1 cellular context compared by ENCODE assay signal in the genomic region with DNA sequence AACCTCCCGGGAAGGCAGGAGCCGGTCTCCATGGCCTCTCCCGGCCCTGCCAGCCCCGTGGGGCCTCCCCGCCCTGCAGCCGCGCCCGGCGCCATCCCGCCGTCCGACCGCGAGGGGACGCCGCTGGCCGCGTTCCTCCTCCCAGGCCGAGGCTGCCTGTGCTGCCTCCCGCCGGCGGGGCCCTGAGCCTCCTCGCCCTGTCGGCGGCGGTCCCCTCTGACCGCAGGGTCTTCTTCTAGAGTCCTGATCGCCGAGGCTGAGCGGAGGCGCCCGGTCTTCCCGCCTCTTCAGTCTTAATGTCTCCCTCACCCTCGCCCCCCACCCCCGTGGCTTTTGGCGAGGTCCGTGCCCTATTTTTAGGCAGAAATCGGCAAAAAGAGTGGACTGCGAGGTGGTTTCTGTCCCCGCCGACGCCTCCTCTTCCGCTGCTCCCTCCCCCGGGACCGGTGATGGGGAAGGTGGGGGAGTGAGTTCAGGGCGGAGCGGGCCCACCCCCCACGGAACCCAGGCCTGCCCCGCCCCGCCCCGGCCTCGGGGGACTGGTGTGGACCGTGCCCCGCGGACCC.
TF ChIP-seq lines count a peak whose summit lies in the region.

No MANE protein-coding gene starts in this region.

TF ChIP-seq in IMR-90, 13 proteins besides CTCF, POLR2A, EP300 and RAD21:
- no peak for TF ChIP-seq FOS (IDR thresholded peaks at IDR 0.05; ENCODE audit: low read depth, low read length)
- TF ChIP-seq MAFK (IDR thresholded peaks at IDR 0.05; ENCODE audit: low read depth, low read length): no peak
- TF ChIP-seq, protein P1, sequence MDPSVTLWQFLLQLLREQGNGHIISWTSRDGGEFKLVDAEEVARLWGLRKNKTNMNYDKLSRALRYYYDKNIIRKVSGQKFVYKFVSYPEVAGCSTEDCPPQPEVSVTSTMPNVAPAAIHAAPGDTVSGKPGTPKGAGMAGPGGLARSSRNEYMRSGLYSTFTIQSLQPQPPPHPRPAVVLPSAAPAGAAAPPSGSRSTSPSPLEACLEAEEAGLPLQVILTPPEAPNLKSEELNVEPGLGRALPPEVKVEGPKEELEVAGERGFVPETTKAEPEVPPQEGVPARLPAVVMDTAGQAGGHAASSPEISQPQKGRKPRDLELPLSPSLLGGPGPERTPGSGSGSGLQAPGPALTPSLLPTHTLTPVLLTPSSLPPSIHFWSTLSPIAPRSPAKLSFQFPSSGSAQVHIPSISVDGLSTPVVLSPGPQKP (IDR thresholded peaks at IDR 0.05; ENCODE audit: borderline replicate concordance, low read depth, low read length): no peak
- no peak for TF ChIP-seq CEBPB (IDR thresholded peaks at IDR 0.05; ENCODE audit: low read depth, low read length)
- TF ChIP-seq, protein P2, sequence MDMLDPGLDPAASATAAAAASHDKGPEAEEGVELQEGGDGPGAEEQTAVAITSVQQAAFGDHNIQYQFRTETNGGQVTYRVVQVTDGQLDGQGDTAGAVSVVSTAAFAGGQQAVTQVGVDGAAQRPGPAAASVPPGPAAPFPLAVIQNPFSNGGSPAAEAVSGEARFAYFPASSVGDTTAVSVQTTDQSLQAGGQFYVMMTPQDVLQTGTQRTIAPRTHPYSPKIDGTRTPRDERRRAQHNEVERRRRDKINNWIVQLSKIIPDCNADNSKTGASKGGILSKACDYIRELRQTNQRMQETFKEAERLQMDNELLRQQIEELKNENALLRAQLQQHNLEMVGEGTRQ (IDR thresholded peaks at IDR 0.05; ENCODE audit: low read depth, low read length): no peak
- TF ChIP-seq SMC3 (IDR thresholded peaks at IDR 0.05; ENCODE audit: low read depth, low read length): peak; percentile 84
- no peak for TF ChIP-seq CHD1 (IDR thresholded peaks at IDR 0.05; ENCODE audit: low read depth, low read length)
- no peak; the same call in 1 of the 2 replicates for TF ChIP-seq MAZ (IDR thresholded peaks at IDR 0.05; ENCODE audit: borderline replicate concordance, low read depth, low read length)
- 0 out of 2 replicates have a peak, but pooled peaks have one; percentile 3 for TF ChIP-seq MXI1 (IDR thresholded peaks at IDR 0.05; ENCODE audit: borderline replicate concordance, low read depth, low read length)
